Comparison of ENCODE assay signal across 30 cellular contexts in the genomic region with DNA sequence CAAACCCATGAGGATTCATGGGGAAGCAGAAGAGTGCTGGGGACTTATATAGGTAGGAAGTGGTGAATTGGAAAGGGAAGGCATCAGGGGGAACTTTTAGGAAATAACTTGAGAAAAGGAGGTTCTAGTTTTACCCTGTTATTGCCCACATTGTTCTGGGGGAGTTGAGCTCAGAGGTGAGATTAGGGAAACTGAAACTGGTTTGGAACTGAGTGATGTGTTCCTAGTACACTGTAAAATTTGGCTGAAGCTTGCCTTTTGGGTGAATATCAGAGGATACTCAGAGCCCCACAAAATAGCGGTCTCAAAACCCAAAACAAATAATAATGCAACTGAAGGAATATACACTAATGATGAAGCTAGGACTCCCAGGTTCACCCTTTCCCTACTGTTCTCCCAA. TPM values are rescaled to one million over a fixed set of nuclear protein-coding genes. Genes with fewer than 3 reads are reported as not detected.
"Had no signal": no experiment of that assay in that cellular context is flagged by ENCODE, and none has a peak within 500 bp of the region (broad histone marks: within the 10 kb centered on the region; RNA-seq: fewer than 3 reads in every experiment).

No MANE protein-coding gene starts in this region.

- H3K4me3 ChIP-seq: ovary, psoas muscle, skin epidermis, stomach, thoracic aorta, thyroid gland, tibial nerve, upper lobe of left lung, vagina had no signal

- DNase-seq: naive thymus-derived CD8-positive, alpha-beta T cell; nephron progenitor cell; occipital lobe; ovary; posterior cingulate gyrus; psoas muscle; right cardiac atrium; stimulated activated CD4-positive, alpha-beta T cell treated with anti-CD3 and anti-CD28 coated beads, Interleukin-15, amount 100 ng/mL, for 24 hours; stimulated activated CD4-positive, alpha-beta T cell treated with anti-CD3 and anti-CD28 coated beads, Interleukin-2, amount 100 ng/mL, for 24 hours; stimulated activated CD4-positive, alpha-beta T cell treated with anti-CD3 and anti-CD28 coated beads, Interleukin-2, amount 100 ng/mL, for 48 hours; stimulated activated CD4-positive, alpha-beta T cell treated with anti-CD3 and anti-CD28 coated beads, Interleukin-4, amount 100 ng/mL, for 24 hours; stimulated activated naive B cell treated with anti-CD40 and anti-IgM and Interleukin-4, amounts not matched to agents 10 μg/mL and 1 μg/mL and 100 μg/mL, for 72 hours; stimulated activated naive CD4-positive, alpha-beta T cell treated with Interleukin-2 at 50 U/mL for 16 hours; stomach; thyroid gland; trophoblast cell; upper lobe of left lung had no signal

- H3K27ac ChIP-seq: ovary, parathyroid adenoma, psoas muscle, skin epidermis, stomach, thoracic aorta, thyroid gland, tibial nerve, upper lobe of left lung, vagina had no signal

- H3K36me3 ChIP-seq: ovary, stomach, thoracic aorta, thyroid gland, tibial nerve, upper lobe of left lung, vagina had no signal

- H2AFZ ChIP-seq: parathyroid adenoma had no signal

- H3K9ac ChIP-seq: parathyroid adenoma had no signal

- H3K27me3 ChIP-seq: ovary, stomach, thyroid gland, tibial nerve, upper lobe of left lung, vagina had no signal

- ATAC-seq: naive thymus-derived CD8-positive, alpha-beta T cell; natural killer cell treated with Interleukin-12 subunit alpha and Interleukin-12 subunit beta and Interleukin-15 and Interleukin-18, amount 100 ng/mL, for 72 hours; psoas muscle; right cardiac atrium; sciatic nerve; stimulated activated effector memory CD8-positive, alpha-beta T cell treated with anti-CD3 and anti-CD28 coated beads, Interleukin-12 subunit alpha, Interleukin-12 subunit beta, amount 100 ng/mL, for 72 hours; stimulated activated naive B cell treated with anti-CD40 and anti-IgM and Interleukin-4, amounts not matched to agents 10 μg/mL and 1 μg/mL and 100 μg/mL, for 72 hours had no signal

- H3K79me2 ChIP-seq: parathyroid adenoma had no signal

- H3K4me1 ChIP-seq: parathyroid adenoma, psoas muscle, stomach, thyroid gland, tibial nerve, upper lobe of left lung, vagina had no signal

- H3K9me3 ChIP-seq: ovary, psoas muscle, thoracic aorta, thyroid gland, vagina had no signal

RNA-seq across cellular contexts. Expression of a gene that starts 39.6 kb away (rescaled TPM):
- total RNA-seq: naive thymus-derived CD8-positive, alpha-beta T cell; natural killer cell treated with Interleukin-12 subunit alpha and Interleukin-12 subunit beta and Interleukin-15 and Interleukin-18, amount 100 ng/mL, for 72 hours; vagina had no signal
- polyA plus RNA-seq: naive thymus-derived CD8-positive, alpha-beta T cell had no signal

RNA-seq across cellular contexts. Expression of a gene that starts 40.3 kb away (rescaled TPM):
- total RNA-seq: naive thymus-derived CD8-positive, alpha-beta T cell; neural crest cell; osteoblast; progenitor cell of endocrine pancreas; psoas muscle; renal cortical epithelial cell; right cardiac atrium; temporal lobe; vagina had no signal
- polyA plus RNA-seq: naive thymus-derived CD8-positive, alpha-beta T cell; ovary; psoas muscle; right cardiac atrium; stomach had no signal
